In genomic region chr21:42654913-42655796, GRCh38 we compare ENCODE assay signal across 8 cellular contexts. TPM values are rescaled to one million over a fixed set of nuclear protein-coding genes. Genes with fewer than 3 reads are reported as not detected.
DNase-seq lines count a peak whose midpoint lies in the region; ATAC-seq and TF ChIP-seq lines count a peak whose summit lies in the region.

No MANE protein-coding gene starts in this region.

- H3K4me1 ChIP-seq in left ventricle myocardium inferior (peaks cover 38% of the 10 kb centered on the region), sigmoid colon (peaks cover 0 to 79% (median 71%) of the 10 kb centered on the region in 4 donors), thyroid gland (peaks cover 20 to 37% of the 10 kb centered on the region in 2 donors)

- H3K27ac ChIP-seq in SK-N-MC = no peak overlapping the region
- H3K27ac ChIP-seq in left ventricle myocardium inferior (replicated peaks) = peak overlapping the region; percentile 75
- peak overlapping the region; percentile 74 to 95 (median 90) for H3K27ac ChIP-seq in sigmoid colon
- H3K27ac ChIP-seq in thyroid gland = no peak overlapping the region

- intact Hi-C loops in left ventricle myocardium inferior (cut with micrococcal nuclease) (no loop called here), sigmoid colon (cut with DNase I) (loop anchor here (1.0 to 5.0 kb wide), 2 partner anchors 67 to 94 kb away; no protein-coding TSS in a partner anchor), thyroid gland (cut with DNase I) (loop anchor here (5.0 kb wide), 1 partner anchor 162 kb away; no protein-coding TSS in a partner anchor)

- WGBS in sigmoid colon, 2 donors = 14 to 44% methylated on average over 18 of the region's 18 CpGs
- 63 to 65% methylated on average over 18 of the region's 18 CpGs for WGBS in thyroid gland, 2 donors

- H3K4me3 ChIP-seq in GM06990 (replicated peaks; ENCODE audit: low read depth, low read length) (0 out of 2 replicates have a peak overlapping the region, but pooled peaks have one; percentile 45), SK-N-MC (peak overlapping the region; percentile 93), left ventricle myocardium inferior (peak overlapping the region; percentile 80), sigmoid colon (peak overlapping the region; percentile 65 to 86 (median 82)), thyroid gland (replicated peaks in 1 of 3) (no peak overlapping the region)

- H3K9me3 ChIP-seq in SK-N-MC (ENCODE audit: low read depth, low read length) (no peaks in the 10 kb centered on the region), left ventricle myocardium inferior (replicated peaks) (no peaks in the 10 kb centered on the region), sigmoid colon (no peaks in the 10 kb centered on the region), thyroid gland (no peaks in the 10 kb centered on the region)

- H3K27me3 ChIP-seq in GM06990 (replicated peaks; ENCODE audit: control insufficient read depth, insufficient read depth, low read length) = peaks cover 4% of the 10 kb centered on the region
- peaks cover 80% of the 10 kb centered on the region for H3K27me3 ChIP-seq in left ventricle myocardium inferior (ENCODE audit: low read depth)
- peaks cover 0 to 7% (median 0%) of the 10 kb centered on the region in 3 donors for H3K27me3 ChIP-seq in sigmoid colon
- H3K27me3 ChIP-seq in thyroid gland = no peaks in the 10 kb centered on the region

- TF ChIP-seq EP300 in sigmoid colon (IDR thresholded peaks at IDR 0.05) = peak in 1 of 4 donors; percentile 49

- DNase-seq in GM06990 (ENCODE audit: extremely low read depth, insufficient read length) = no peak
- no peak for DNase-seq in SK-N-MC (ENCODE audit: low read depth, low spot score)
- DNase-seq in left ventricle myocardium inferior = no peak
- no peak for DNase-seq in sigmoid colon
- DNase-seq in NCI-H345 treated with DMSO at 0.1 percent for 48 hours (lab: John Stamatoyannopoulos, UW; ENCODE audit: unreplicated experiment) = no peak
- DNase-seq in DMS 273 (lab: John Stamatoyannopoulos, UW; ENCODE audit: unreplicated experiment) = no peak
- no peak for DNase-seq in thyroid gland

- TF ChIP-seq POLR2A in sigmoid colon (IDR thresholded peaks at IDR 0.05) (no peak), thyroid gland (IDR thresholded peaks at IDR 0.05) (no peak)

- H3K9ac ChIP-seq in SK-N-MC (ENCODE audit: insufficient read length) = peak overlapping the region; percentile 81

- H3K36me3 ChIP-seq in GM06990 (ENCODE audit: control insufficient read depth, insufficient read depth, low read length) = no peaks in the 10 kb centered on the region
- no peaks in the 10 kb centered on the region; the same call in 1 of the 2 replicates for H3K36me3 ChIP-seq in SK-N-MC (ENCODE audit: insufficient read depth, low read length)
- no peaks in the 10 kb centered on the region for H3K36me3 ChIP-seq in left ventricle myocardium inferior
- no peaks in the 10 kb centered on the region for H3K36me3 ChIP-seq in sigmoid colon
- no peaks in the 10 kb centered on the region for H3K36me3 ChIP-seq in thyroid gland

- no peak for TF ChIP-seq CTCF in GM06990 (IDR thresholded peaks at IDR 0.05; ENCODE audit: insufficient read depth, low read length, poor library complexity, severe bottlenecking)
- TF ChIP-seq CTCF in left ventricle myocardium inferior (IDR thresholded peaks at IDR 0.05; ENCODE audit: borderline replicate concordance) = no peak
- TF ChIP-seq CTCF in sigmoid colon (IDR thresholded peaks at IDR 0.05) = no peak
- no peak for TF ChIP-seq CTCF in thyroid gland (IDR thresholded peaks at IDR 0.05)

- no peak for ATAC-seq in HG02763 (IDR thresholded peaks at IDR 0.05; ENCODE audit: unreplicated experiment)

RNA-seq across cellular contexts. Expression of gene PDE9A, which starts 1.7 kb away (rescaled TPM):
- total RNA-seq in left ventricle myocardium inferior (3.2 TPM), sigmoid colon (100 to 1,000 TPM in 1 of 4 donors, 10 to 100 TPM in 3; 71.6 to 102 (median 83.2) TPM), thyroid gland (10 to 100 TPM in 2 of 4 donors, 1 to 10 TPM in 2; 6.9 to 13.0 (median 11.1) TPM)
- 100 to 1,000 TPM; 103 to 433 (median 184) TPM for polyA plus RNA-seq in sigmoid colon

Comparison
In these comparisons a context has a peak if more than half of its experiments do, and no peak if none do; other contexts are left out.
1. H3K4me3 ChIP-seq: peak in GM06990 (single experiment), SK-N-MC (single experiment), left ventricle myocardium inferior (single experiment) and sigmoid colon (4 of 4); none in thyroid gland (0 of 3).
2. H3K27ac ChIP-seq: peak in left ventricle myocardium inferior (single experiment) and sigmoid colon (4 of 4); none in SK-N-MC (single experiment) and thyroid gland (0 of 3).
3. RNA of gene PDE9A, which starts 1.7 kb away (total RNA-seq): 71.6 to 102 TPM in sigmoid colon; 6.9 to 13.0 TPM in thyroid gland and 3.2 TPM in left ventricle myocardium inferior (single experiment); every median in the first group is over 4 times any median in the second.